Comparison of ENCODE assay signal across 16 cellular contexts in the genomic region with DNA sequence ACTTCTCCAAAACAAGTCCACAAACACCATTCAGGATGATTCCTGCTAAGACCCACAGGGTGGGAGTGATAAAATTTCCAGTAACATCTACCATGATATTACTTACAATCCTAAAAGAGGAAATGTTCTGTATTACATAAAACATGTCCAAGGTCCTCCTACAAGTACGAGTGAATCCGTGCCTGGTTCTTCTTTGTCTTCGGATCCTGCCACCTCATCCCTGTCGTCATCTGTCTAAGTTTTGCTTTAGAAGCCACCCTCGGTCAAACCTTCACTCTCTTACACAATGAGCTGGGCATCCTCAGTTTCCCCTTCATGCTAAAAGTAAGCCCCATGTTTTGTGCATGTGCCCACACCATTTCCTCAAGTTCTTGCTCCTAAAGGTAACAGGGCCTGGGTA.
DNase-seq lines count a peak whose midpoint lies in the region; ATAC-seq, FAIRE-seq and TF ChIP-seq lines count a peak whose summit lies in the region.
"Had no signal": no experiment of that assay in that cellular context is flagged by ENCODE, and none has a peak within 500 bp of the region (broad histone marks: within the 10 kb centered on the region; RNA-seq: fewer than 3 reads in every experiment).

No MANE protein-coding gene starts in this region.

- H3K79me2 ChIP-seq in astrocyte (ENCODE audit: insufficient read depth, low read length) = no peaks in the 10 kb centered on the region

- no peak for DNase-seq in HFFc6
- no peak for DNase-seq in astrocyte (ENCODE audit: low read depth)
- no peak for DNase-seq in type B pancreatic cell (ENCODE audit: extremely low spot score, unreplicated experiment)
- no peak for DNase-seq in NCI-H2171 treated with DMSO at 0.1 percent for 48 hours (lab: John Stamatoyannopoulos, UW)
- DNase-seq in NCI-H2107 treated with DMSO at 0.1 percent for 48 hours (lab: John Stamatoyannopoulos, UW; ENCODE audit: unreplicated experiment) = no peak
- DNase-seq: DMS 273 treated with DMSO at 0.1 percent for 48 hours, MG63, NCI-H1092 treated with DMSO at 0.1 percent for 48 hours, NCI-H1930, NCI-H510A treated with DMSO at 0.1 percent for 48 hours had no signal

- no peak for ATAC-seq in GM21723 (IDR thresholded peaks at IDR 0.05; ENCODE audit: unreplicated experiment)
- ATAC-seq: HepG2 had no signal

- TF ChIP-seq CTCF in HFFc6 (IDR thresholded peaks at IDR 0.05) (no peak), astrocyte (IDR thresholded peaks at IDR 0.05; ENCODE audit: insufficient read depth, low read depth, low read length) (no peak), type B pancreatic cell (conservative IDR thresholded peaks at IDR 0.05) (no peak)

- no peaks in the 10 kb centered on the region for H3K9me3 Mint-ChIP-seq in HFFc6
- no peaks in the 10 kb centered on the region for H3K9me3 Mint-ChIP-seq in astrocyte (ENCODE audit: unreplicated experiment)
- no peaks in the 10 kb centered on the region for H3K9me3 Mint-ChIP-seq in type B pancreatic cell

- no peaks in the 10 kb centered on the region for H3K9me3 ChIP-seq in astrocyte (ENCODE audit: insufficient read depth, low read depth, low read length)
- no peaks in the 10 kb centered on the region for H3K9me3 ChIP-seq in muscle layer of colon (ENCODE audit: low read length)
- H3K9me3 ChIP-seq: BLaER1, MG63 had no signal

- H3K27ac ChIP-seq in astrocyte (ENCODE audit: low read depth, low read length) = peak overlapping the region; percentile 67
- peak overlapping the region; percentile 14 for H3K27ac ChIP-seq in muscle layer of colon (ENCODE audit: low read depth, low read length)
- H3K27ac ChIP-seq: BLaER1, SK-N-MC had no signal

- no peak overlapping the region for H2AFZ ChIP-seq in astrocyte (ENCODE audit: low read depth, low read length)

- no peak overlapping the region for H3K4me3 ChIP-seq in astrocyte (ENCODE audit: insufficient read depth, low read depth, low read length)
- H3K4me3 ChIP-seq in muscle layer of colon (ENCODE audit: low read depth in 1 of 2, low read length in 2 of 2) = no peak overlapping the region
- H3K4me3 ChIP-seq: BLaER1, MG63, SK-N-MC had no signal

- no peak overlapping the region for H3K4me2 ChIP-seq in astrocyte (ENCODE audit: low read length)
- H3K4me2 ChIP-seq: BLaER1 had no signal

- H3K4me1 ChIP-seq in astrocyte (ENCODE audit: insufficient read depth, low read length) (peaks cover 24% of the 10 kb centered on the region), muscle layer of colon (ENCODE audit: insufficient read depth, low read length) (peaks cover 15% of the 10 kb centered on the region)
- H3K4me1 ChIP-seq: BLaER1 had no signal

- peak; percentile 69 for FAIRE-seq in astrocyte (lab: Jason Lieb, UNC)
- FAIRE-seq: H54, HepG2 had no signal

- H3K36me3 ChIP-seq in astrocyte (ENCODE audit: insufficient read depth, low read length) = no peaks in the 10 kb centered on the region
- no peaks in the 10 kb centered on the region for H3K36me3 ChIP-seq in muscle layer of colon (ENCODE audit: insufficient read depth, low read length)
- H3K36me3 ChIP-seq: BLaER1 had no signal

- H3K27me3 ChIP-seq in astrocyte (ENCODE audit: insufficient read depth, low read length) (no peaks in the 10 kb centered on the region), muscle layer of colon (ENCODE audit: control insufficient read depth in 1 of 2, insufficient read depth in 2 of 2, low read length in 2 of 2) (no peaks in the 10 kb centered on the region)
- H3K27me3 ChIP-seq: BLaER1, MG63 had no signal

- H3K4me3 Mint-ChIP-seq in HFFc6 (peak overlapping the region; percentile 25; the same call in 1 of the 2 replicates), astrocyte (ENCODE audit: unreplicated experiment) (peak overlapping the region; percentile 16), type B pancreatic cell (no peak overlapping the region)

- H3K36me3 Mint-ChIP-seq in HFFc6 (ENCODE audit: low read depth) (peaks cover 13% of the 10 kb centered on the region), astrocyte (ENCODE audit: low read depth, unreplicated experiment) (peaks cover 3% of the 10 kb centered on the region), type B pancreatic cell (no peaks in the 10 kb centered on the region)

- H3K9ac ChIP-seq in astrocyte (ENCODE audit: low read length) (peak overlapping the region; percentile 49), muscle layer of colon (ENCODE audit: low read length) (no peak overlapping the region)
- H3K9ac ChIP-seq: BLaER1 had no signal

- H3K4me1 Mint-ChIP-seq in HFFc6 (ENCODE audit: low read depth) (peaks cover 90% of the 10 kb centered on the region), astrocyte (ENCODE audit: low read depth, unreplicated experiment) (peaks cover 47% of the 10 kb centered on the region), type B pancreatic cell (ENCODE audit: unreplicated experiment) (no peaks in the 10 kb centered on the region)

- H4K20me1 ChIP-seq in astrocyte (ENCODE audit: insufficient read depth, low read length) = no peaks in the 10 kb centered on the region
- H4K20me1 ChIP-seq: BLaER1 had no signal

- H3K27ac Mint-ChIP-seq in HFFc6 (peak overlapping the region; percentile 99), astrocyte (ENCODE audit: unreplicated experiment) (peak overlapping the region; percentile 95), type B pancreatic cell (peak overlapping the region; percentile 15)

- H3K27me3 Mint-ChIP-seq in HFFc6 (ENCODE audit: insufficient read depth) (peaks cover 7% of the 10 kb centered on the region; the same call in 1 of the 2 replicates), astrocyte (ENCODE audit: low read depth, unreplicated experiment) (no peaks in the 10 kb centered on the region), type B pancreatic cell (peaks cover 5% of the 10 kb centered on the region)

Comparison
In these comparisons a context has a peak if more than half of its experiments do, and no peak if none do; other contexts are left out.
1. H3K27ac Mint-ChIP-seq: peak in every context shown above with its lines; median percentile 99 in HFFc6; 95 in astrocyte; 15 in type B pancreatic cell.